Comparison of ENCODE assay signal across 1 cellular context in the genomic region with DNA sequence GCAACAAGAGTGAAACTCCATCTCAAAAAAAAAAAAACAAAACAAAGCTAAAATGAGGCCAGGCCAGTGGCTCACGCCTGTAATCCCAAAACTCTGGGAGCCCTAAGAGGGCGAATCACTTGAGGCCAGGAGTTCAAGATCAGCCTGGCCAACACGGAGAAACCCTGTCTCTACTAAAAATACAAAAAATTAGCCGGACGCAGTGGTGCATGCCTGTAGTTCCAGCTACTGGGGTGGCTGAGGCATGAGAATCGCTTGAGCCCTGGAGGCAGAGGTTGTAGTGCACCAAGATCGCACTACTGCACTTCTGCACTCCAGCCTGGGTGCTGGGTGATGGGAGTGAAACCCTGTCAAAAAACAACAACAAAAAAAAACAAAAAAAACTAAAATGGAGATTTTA.
TF ChIP-seq lines count a peak whose summit lies in the region.

No MANE protein-coding gene starts in this region.

TF ChIP-seq in GM23338, 12 proteins besides CTCF, POLR2A, EP300 and RAD21:
- TF ChIP-seq, protein P1, sequence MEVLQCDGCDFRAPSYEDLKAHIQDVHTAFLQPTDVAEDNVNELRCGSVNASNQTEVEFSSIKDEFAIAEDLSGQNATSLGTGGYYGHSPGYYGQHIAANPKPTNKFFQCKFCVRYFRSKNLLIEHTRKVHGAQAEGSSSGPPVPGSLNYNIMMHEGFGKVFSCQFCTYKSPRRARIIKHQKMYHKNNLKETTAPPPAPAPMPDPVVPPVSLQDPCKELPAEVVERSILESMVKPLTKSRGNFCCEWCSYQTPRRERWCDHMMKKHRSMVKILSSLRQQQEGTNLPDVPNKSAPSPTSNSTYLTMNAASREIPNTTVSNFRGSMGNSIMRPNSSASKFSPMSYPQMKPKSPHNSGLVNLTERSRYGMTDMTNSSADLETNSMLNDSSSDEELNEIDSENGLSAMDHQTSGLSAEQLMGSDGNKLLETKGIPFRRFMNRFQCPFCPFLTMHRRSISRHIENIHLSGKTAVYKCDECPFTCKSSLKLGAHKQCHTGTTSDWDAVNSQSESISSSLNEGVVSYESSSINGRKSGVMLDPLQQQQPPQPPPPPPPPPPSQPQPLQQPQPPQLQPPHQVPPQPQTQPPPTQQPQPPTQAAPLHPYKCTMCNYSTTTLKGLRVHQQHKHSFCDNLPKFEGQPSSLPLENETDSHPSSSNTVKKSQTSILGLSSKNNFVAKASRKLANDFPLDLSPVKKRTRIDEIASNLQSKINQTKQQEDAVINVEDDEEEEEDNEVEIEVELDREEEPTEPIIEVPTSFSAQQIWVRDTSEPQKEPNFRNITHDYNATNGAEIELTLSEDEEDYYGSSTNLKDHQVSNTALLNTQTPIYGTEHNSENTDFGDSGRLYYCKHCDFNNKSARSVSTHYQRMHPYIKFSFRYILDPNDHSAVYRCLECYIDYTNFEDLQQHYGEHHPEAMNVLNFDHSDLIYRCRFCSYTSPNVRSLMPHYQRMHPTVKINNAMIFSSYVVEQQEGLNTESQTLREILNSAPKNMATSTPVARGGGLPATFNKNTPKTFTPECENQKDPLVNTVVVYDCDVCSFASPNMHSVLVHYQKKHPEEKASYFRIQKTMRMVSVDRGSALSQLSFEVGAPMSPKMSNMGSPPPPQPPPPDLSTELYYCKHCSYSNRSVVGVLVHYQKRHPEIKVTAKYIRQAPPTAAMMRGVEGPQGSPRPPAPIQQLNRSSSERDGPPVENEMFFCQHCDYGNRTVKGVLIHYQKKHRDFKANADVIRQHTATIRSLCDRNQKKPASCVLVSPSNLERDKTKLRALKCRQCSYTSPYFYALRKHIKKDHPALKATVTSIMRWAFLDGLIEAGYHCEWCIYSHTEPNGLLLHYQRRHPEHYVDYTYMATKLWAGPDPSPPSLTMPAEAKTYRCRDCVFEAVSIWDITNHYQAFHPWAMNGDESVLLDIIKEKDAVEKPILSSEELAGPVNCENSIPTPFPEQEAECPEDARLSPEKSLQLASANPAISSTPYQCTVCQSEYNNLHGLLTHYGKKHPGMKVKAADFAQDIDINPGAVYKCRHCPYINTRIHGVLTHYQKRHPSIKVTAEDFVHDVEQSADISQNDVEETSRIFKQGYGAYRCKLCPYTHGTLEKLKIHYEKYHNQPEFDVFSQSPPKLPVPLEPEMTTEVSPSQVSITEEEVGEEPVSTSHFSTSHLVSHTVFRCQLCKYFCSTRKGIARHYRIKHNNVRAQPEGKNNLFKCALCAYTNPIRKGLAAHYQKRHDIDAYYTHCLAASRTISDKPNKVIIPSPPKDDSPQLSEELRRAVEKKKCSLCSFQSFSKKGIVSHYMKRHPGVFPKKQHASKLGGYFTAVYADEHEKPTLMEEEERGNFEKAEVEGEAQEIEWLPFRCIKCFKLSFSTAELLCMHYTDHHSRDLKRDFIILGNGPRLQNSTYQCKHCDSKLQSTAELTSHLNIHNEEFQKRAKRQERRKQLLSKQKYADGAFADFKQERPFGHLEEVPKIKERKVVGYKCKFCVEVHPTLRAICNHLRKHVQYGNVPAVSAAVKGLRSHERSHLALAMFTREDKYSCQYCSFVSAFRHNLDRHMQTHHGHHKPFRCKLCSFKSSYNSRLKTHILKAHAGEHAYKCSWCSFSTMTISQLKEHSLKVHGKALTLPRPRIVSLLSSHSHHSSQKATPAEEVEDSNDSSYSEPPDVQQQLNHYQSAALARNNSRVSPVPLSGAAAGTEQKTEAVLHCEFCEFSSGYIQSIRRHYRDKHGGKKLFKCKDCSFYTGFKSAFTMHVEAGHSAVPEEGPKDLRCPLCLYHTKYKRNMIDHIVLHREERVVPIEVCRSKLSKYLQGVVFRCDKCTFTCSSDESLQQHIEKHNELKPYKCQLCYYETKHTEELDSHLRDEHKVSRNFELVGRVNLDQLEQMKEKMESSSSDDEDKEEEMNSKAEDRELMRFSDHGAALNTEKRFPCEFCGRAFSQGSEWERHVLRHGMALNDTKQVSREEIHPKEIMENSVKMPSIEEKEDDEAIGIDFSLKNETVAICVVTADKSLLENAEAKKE (CRISPR knock-in tag; IDR thresholded peaks at IDR 0.05), result no peak
- TF ChIP-seq ZNF114 (CRISPR knock-in tag; IDR thresholded peaks at IDR 0.05) (no peak), CREB1 (CRISPR knock-in tag; IDR thresholded peaks at IDR 0.05; ENCODE audit: low read depth) (no peak), EZH2phosphoT487 (IDR thresholded peaks at IDR 0.05; ENCODE audit: unreplicated experiment) (no peak), POLR2AphosphoS5 (IDR thresholded peaks at IDR 0.05; ENCODE audit: low read depth) (no peak), EZH2 (IDR thresholded peaks at IDR 0.05; ENCODE audit: low read depth, unreplicated experiment) (no peak), STAT1 (IDR thresholded peaks at IDR 0.05; ENCODE audit: unreplicated experiment) (no peak), ZNF331 (CRISPR knock-in tag; IDR thresholded peaks at IDR 0.05; ENCODE audit: low read depth) (no peak)
- TF ChIP-seq, protein P2, sequence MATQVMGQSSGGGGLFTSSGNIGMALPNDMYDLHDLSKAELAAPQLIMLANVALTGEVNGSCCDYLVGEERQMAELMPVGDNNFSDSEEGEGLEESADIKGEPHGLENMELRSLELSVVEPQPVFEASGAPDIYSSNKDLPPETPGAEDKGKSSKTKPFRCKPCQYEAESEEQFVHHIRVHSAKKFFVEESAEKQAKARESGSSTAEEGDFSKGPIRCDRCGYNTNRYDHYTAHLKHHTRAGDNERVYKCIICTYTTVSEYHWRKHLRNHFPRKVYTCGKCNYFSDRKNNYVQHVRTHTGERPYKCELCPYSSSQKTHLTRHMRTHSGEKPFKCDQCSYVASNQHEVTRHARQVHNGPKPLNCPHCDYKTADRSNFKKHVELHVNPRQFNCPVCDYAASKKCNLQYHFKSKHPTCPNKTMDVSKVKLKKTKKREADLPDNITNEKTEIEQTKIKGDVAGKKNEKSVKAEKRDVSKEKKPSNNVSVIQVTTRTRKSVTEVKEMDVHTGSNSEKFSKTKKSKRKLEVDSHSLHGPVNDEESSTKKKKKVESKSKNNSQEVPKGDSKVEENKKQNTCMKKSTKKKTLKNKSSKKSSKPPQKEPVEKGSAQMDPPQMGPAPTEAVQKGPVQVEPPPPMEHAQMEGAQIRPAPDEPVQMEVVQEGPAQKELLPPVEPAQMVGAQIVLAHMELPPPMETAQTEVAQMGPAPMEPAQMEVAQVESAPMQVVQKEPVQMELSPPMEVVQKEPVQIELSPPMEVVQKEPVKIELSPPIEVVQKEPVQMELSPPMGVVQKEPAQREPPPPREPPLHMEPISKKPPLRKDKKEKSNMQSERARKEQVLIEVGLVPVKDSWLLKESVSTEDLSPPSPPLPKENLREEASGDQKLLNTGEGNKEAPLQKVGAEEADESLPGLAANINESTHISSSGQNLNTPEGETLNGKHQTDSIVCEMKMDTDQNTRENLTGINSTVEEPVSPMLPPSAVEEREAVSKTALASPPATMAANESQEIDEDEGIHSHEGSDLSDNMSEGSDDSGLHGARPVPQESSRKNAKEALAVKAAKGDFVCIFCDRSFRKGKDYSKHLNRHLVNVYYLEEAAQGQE (IDR thresholded peaks at IDR 0.05; ENCODE audit: unreplicated experiment), result no peak
